In genomic region chr7:142884285-142884637, GRCh38 we compare ENCODE assay signal across 21 cellular contexts. TPM values are rescaled to one million over a fixed set of nuclear protein-coding genes. Genes with fewer than 3 reads are reported as not detected.
"Had no signal": no experiment of that assay in that cellular context is flagged by ENCODE, and none has a peak within 500 bp of the region (broad histone marks: within the 10 kb centered on the region; RNA-seq: fewer than 3 reads in every experiment).

No MANE protein-coding gene starts in this region.

- H3K27ac ChIP-seq: epithelial cell of prostate, hepatocyte, neural progenitor cell, ovary, thyroid gland, uterus had no signal

- H3K9me3 ChIP-seq: ovary, thyroid gland, uterus had no signal

- H3K36me3 ChIP-seq: neural progenitor cell, ovary, thyroid gland, uterus had no signal

- H3K4me3 ChIP-seq: hepatocyte, lung, neural progenitor cell, ovary, smooth muscle cell, thyroid gland, uterus had no signal

- H3K27me3 ChIP-seq: neural progenitor cell, ovary, thyroid gland, uterus had no signal

- H3K4me1 ChIP-seq: uterus had no signal

- ATAC-seq: left colon, sciatic nerve had no signal

- DNase-seq: activated CD4-positive, alpha-beta T cell treated with anti-CD3 and anti-CD28 coated beads, Interleukin-2, amount 50 U/mL, for 4 hours; dermis blood vessel endothelial cell; foreskin fibroblast; midbrain; ovary; stimulated activated CD4-positive, alpha-beta T cell treated with anti-CD3 and anti-CD28 coated beads, Interleukin-4, amount 100 ng/mL, for 24 hours; stimulated activated naive CD4-positive, alpha-beta T cell treated with Interleukin-2 at 50 U/mL for 16 hours; SW 1271; T-helper 2 cell; thyroid gland; uterus had no signal

RNA-seq across cellular contexts. Expression of gene TRPV6, which starts 1.3 kb away (rescaled TPM):
- total RNA-seq: activated CD8-positive, alpha-beta memory T cell treated with anti-CD3 and anti-CD28 coated beads for 36 hours; cardiac septum; dermis blood vessel endothelial cell; smooth muscle cell had no signal

RNA-seq across cellular contexts. Expression of gene TRPV5, which starts 49.3 kb away (rescaled TPM):
- total RNA-seq: activated CD8-positive, alpha-beta memory T cell treated with anti-CD3 and anti-CD28 coated beads for 36 hours; cardiac septum; dermis blood vessel endothelial cell; hepatocyte; left colon; lung; ovary; smooth muscle cell; subcutaneous adipose tissue; thyroid gland had no signal
- polyA plus RNA-seq: hepatocyte, ovary, smooth muscle cell had no signal

RNA-seq across cellular contexts. Expression of gene LLCFC1, which starts 55.0 kb away (rescaled TPM):
- total RNA-seq: activated CD8-positive, alpha-beta memory T cell treated with anti-CD3 and anti-CD28 coated beads for 36 hours; cardiac septum; dermis blood vessel endothelial cell; hepatocyte; left colon; lung; ovary; sciatic nerve; smooth muscle cell; subcutaneous adipose tissue; uterus had no signal
- polyA plus RNA-seq: hepatocyte, ovary, smooth muscle cell had no signal
